22 cellular contexts compared by ENCODE assay signal in genomic region chr9:17725399-17726010, GRCh38.
DNase-seq lines count a peak whose midpoint lies in the region; ATAC-seq and TF ChIP-seq lines count a peak whose summit lies in the region.
"Had no signal": no experiment of that assay in that cellular context is flagged by ENCODE, and none has a peak within 500 bp of the region (broad histone marks: within the 10 kb centered on the region; RNA-seq: fewer than 3 reads in every experiment).

No MANE protein-coding gene starts in this region.

- TF ChIP-seq CTCF in PC-3 (conservative IDR thresholded peaks at IDR 0.05; ENCODE audit: low read depth, low read length) (no peak), coronary artery (IDR thresholded peaks at IDR 0.05) (no peak)

- H3K4me2 ChIP-seq in PC-3 (ENCODE audit: low read length) = no peak overlapping the region
- H3K4me2 ChIP-seq: A549, SK-N-SH had no signal

- no peaks in the 10 kb centered on the region for H3K79me2 ChIP-seq in PC-3 (ENCODE audit: low read length)

- DNase-seq in NCI-H345 (lab: John Stamatoyannopoulos, UW) (peak; percentile 17), NCI-H345 treated with DMSO at 0.1 percent for 48 hours (lab: John Stamatoyannopoulos, UW; ENCODE audit: unreplicated experiment) (no peak), LoVo (ENCODE audit: low spot score) (peak; percentile 3), PC-3 (peak; percentile 4), left lobe of liver (ENCODE audit: low spot score) (peak; percentile 46), coronary artery (ENCODE audit: low spot score) (no peak), HuH-7 (ENCODE audit: low spot score) (no peak)
- DNase-seq: BE2C; DMS79 treated with DMSO at 0.1 percent for 48 hours; GOT3; Karpas-422; MG63; NCI-H146; NCI-H2081; NK-92 treated with Interleukin-12 subunit alpha and Interleukin-12 subunit beta, amount 100 ng/mL, for 24 hours; SIG-M5; SK-N-SH; T-helper 2 cell had no signal

- CTCF ChIA-PET in PC-3 (lab: Charles Lee) = no interaction called here

- POLR2A ChIA-PET in PC-3 (lab: Charles Lee; ENCODE audit: unreplicated experiment) = no interaction called here

- H3K4me1 ChIP-seq in PC-3 (ENCODE audit: insufficient read depth, low read length) = no peaks in the 10 kb centered on the region
- H3K4me1 ChIP-seq: A549, BE2C had no signal

- H3K4me3 ChIP-seq in PC-3 (ENCODE audit: low read length) (no peak overlapping the region), coronary artery (no peak overlapping the region)
- H3K4me3 ChIP-seq: A549, MG63 had no signal

- no peaks in the 10 kb centered on the region for H4K20me1 ChIP-seq in PC-3 (ENCODE audit: low read length)

- H3K27me3 ChIP-seq in PC-3 (ENCODE audit: low read length) = no peaks in the 10 kb centered on the region
- H3K27me3 ChIP-seq: BE2C, MG63 had no signal

- no peaks in the 10 kb centered on the region for H3K9me2 ChIP-seq in PC-3 (replicated peaks; ENCODE audit: low read length)
- H3K9me2 ChIP-seq: SK-N-SH had no signal

- intact Hi-C loops in PC-3 (cut with micrococcal nuclease) = no loop called here

- no peaks in the 10 kb centered on the region for H3F3A ChIP-seq in PC-3 (ENCODE audit: low read length, unreplicated experiment)

- H3K36me3 ChIP-seq in PC-3 (ENCODE audit: low read depth, low read length) = no peaks in the 10 kb centered on the region
- H3K36me3 ChIP-seq: BE2C, MG63 had no signal

- H2AFZ ChIP-seq in PC-3 (ENCODE audit: low read length) = no peak overlapping the region

- no TSS peak for BruUV-seq in PC-3 (replicated peaks; lab: Mats Ljungman, UMichigan)

- H3K9me3 ChIP-seq in PC-3 (ENCODE audit: low read length) = peaks cover 9% of the 10 kb centered on the region; the same call in 1 of the 2 replicates
- H3K9me3 ChIP-seq: A549, BE2C, SK-N-SH had no signal

- no peak overlapping the region for H3K9ac ChIP-seq in PC-3 (ENCODE audit: low read length)
- H3K9ac ChIP-seq: SK-N-SH had no signal

- ATAC-seq in PC-3 (no peak), left lobe of liver (peak; percentile 79), HG03432 (IDR thresholded peaks at IDR 0.05; ENCODE audit: unreplicated experiment) (no peak)
- ATAC-seq: A549, HCT116, Panc1 had no signal

- no peak overlapping the region for H3K27ac ChIP-seq in PC-3 (ENCODE audit: low read length)
- H3K27ac ChIP-seq in coronary artery = no peak overlapping the region
- H3K27ac ChIP-seq: A549 had no signal

Comparison
In these comparisons a context has a peak if more than half of its experiments do, and no peak if none do; other contexts are left out.
1. DNase-seq: peak in NCI-H345 (single experiment), LoVo (single experiment), PC-3 (single experiment) and left lobe of liver (single experiment); none in NCI-H345 treated with DMSO at 0.1 percent for 48 hours (single experiment), coronary artery (single experiment) and HuH-7 (single experiment).